Comparison of ENCODE assay signal across 13 cellular contexts in the genomic region with DNA sequence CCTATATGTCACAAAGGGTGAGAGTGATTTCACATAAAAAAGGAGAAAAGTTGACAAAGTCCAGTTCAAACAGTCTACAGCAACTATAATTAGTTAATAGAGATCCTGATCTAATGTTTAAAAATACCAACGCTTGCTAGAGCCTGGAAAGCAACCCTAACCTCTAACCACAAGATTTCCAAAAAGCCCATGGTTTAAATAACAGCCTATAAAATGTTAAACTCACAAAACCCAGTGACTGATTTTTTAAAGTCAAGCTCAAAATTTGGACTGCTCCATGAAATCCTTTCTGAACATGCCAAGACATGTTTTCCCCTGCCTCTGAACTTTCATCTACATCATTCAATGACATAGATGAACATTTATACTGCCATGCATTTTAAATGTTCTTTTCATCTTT.
A peak's percentile ranks its signal among the peaks of the same experiment; 100 is the strongest.
DNase-seq lines count a peak whose midpoint lies in the region; ATAC-seq, FAIRE-seq and TF ChIP-seq lines count a peak whose summit lies in the region.
"Had no signal": no experiment of that assay in that cellular context is flagged by ENCODE, and none has a peak within 500 bp of the region (broad histone marks: within the 10 kb centered on the region; RNA-seq: fewer than 3 reads in every experiment).

No MANE protein-coding gene starts in this region.

- no peaks in the 10 kb centered on the region for H3K79me2 ChIP-seq in astrocyte (ENCODE audit: insufficient read depth, low read length)

- no peaks in the 10 kb centered on the region for H3K9me3 Mint-ChIP-seq in astrocyte (ENCODE audit: unreplicated experiment)
- no peaks in the 10 kb centered on the region for H3K9me3 Mint-ChIP-seq in stimulated activated effector memory CD8-positive, alpha-beta T cell treated with anti-CD3 and anti-CD28 coated beads, Interleukin-12 subunit alpha, Interleukin-12 subunit beta, amount 100 ng/mL, for 72 hours
- H3K9me3 Mint-ChIP-seq: activated B cell treated with CpG ODN at 0.5 μM for 24 hours; stimulated activated naive CD8-positive, alpha-beta T cell treated with anti-CD3 and anti-CD28 coated beads, Interleukin-15, Interleukin-2, amounts not matched to agents 100 ng/mL and 50 ng/mL, for 24 hours had no signal

- no peak for ATAC-seq in stimulated activated effector memory CD8-positive, alpha-beta T cell treated with anti-CD3 and anti-CD28 coated beads, Interleukin-12 subunit alpha, Interleukin-12 subunit beta, amount 100 ng/mL, for 72 hours

- H3K27me3 Mint-ChIP-seq in astrocyte (ENCODE audit: low read depth, unreplicated experiment) = no peaks in the 10 kb centered on the region
- H3K27me3 Mint-ChIP-seq: activated B cell treated with CpG ODN at 0.5 μM for 24 hours; stimulated activated naive CD8-positive, alpha-beta T cell treated with anti-CD3 and anti-CD28 coated beads, Interleukin-15, Interleukin-2, amounts not matched to agents 100 ng/mL and 50 ng/mL, for 24 hours had no signal

- peak; percentile 80 for FAIRE-seq in astrocyte (lab: Jason Lieb, UNC)
- no peak for FAIRE-seq in small intestine (lab: Jason Lieb, UNC)

- H3K9me3 ChIP-seq in astrocyte (ENCODE audit: insufficient read depth, low read depth, low read length) (no peaks in the 10 kb centered on the region), small intestine (ENCODE audit: control insufficient read depth, low read depth) (no peaks in the 10 kb centered on the region)
- H3K9me3 ChIP-seq: body of pancreas had no signal

- H3K36me3 ChIP-seq in astrocyte (ENCODE audit: insufficient read depth, low read length) (peaks cover 15% of the 10 kb centered on the region), small intestine (ENCODE audit: control insufficient read depth in 2 of 2, insufficient read depth in 2 of 2, low read length in 2 of 2) (peaks cover 0 to 2% of the 10 kb centered on the region in 2 donors)

- H3K27ac Mint-ChIP-seq in astrocyte (ENCODE audit: unreplicated experiment) = peak overlapping the region; percentile 93
- H3K27ac Mint-ChIP-seq in stimulated activated effector memory CD8-positive, alpha-beta T cell treated with anti-CD3 and anti-CD28 coated beads, Interleukin-12 subunit alpha, Interleukin-12 subunit beta, amount 100 ng/mL, for 72 hours = peak overlapping the region; percentile 26
- H3K27ac Mint-ChIP-seq: activated B cell treated with CpG ODN at 0.5 μM for 24 hours; stimulated activated naive CD8-positive, alpha-beta T cell treated with anti-CD3 and anti-CD28 coated beads, Interleukin-15, Interleukin-2, amounts not matched to agents 100 ng/mL and 50 ng/mL, for 24 hours had no signal

- no peak overlapping the region for H2AFZ ChIP-seq in astrocyte (ENCODE audit: low read depth, low read length)

- H3K27me3 ChIP-seq in astrocyte (ENCODE audit: insufficient read depth, low read length) (no peaks in the 10 kb centered on the region), small intestine (ENCODE audit: control insufficient read depth in 2 of 2, insufficient read depth in 2 of 2, low read length in 2 of 2) (no peaks in the 10 kb centered on the region)
- H3K27me3 ChIP-seq: body of pancreas had no signal

- WGBS in small intestine, 3 donors = 72 to 83% (median 81%) methylated on average over 1 of the region's 1 CpG

- peaks cover 5% of the 10 kb centered on the region for H3K36me3 Mint-ChIP-seq in astrocyte (ENCODE audit: low read depth, unreplicated experiment)
- H3K36me3 Mint-ChIP-seq in stimulated activated effector memory CD8-positive, alpha-beta T cell treated with anti-CD3 and anti-CD28 coated beads, Interleukin-12 subunit alpha, Interleukin-12 subunit beta, amount 100 ng/mL, for 72 hours = peaks cover 29% of the 10 kb centered on the region

- H3K4me3 ChIP-seq in astrocyte (ENCODE audit: insufficient read depth, low read depth, low read length) (no peak overlapping the region), fibroblast of mammary gland (ENCODE audit: control insufficient read depth, low read depth, low read length) (no peak overlapping the region), small intestine (ENCODE audit: low read depth in 1 of 2, low read length in 2 of 2) (no peak overlapping the region)
- H3K4me3 ChIP-seq: body of pancreas, skin epidermis had no signal

- H3K9ac ChIP-seq in astrocyte (ENCODE audit: low read length) = no peak overlapping the region

- H3K27ac ChIP-seq in astrocyte (ENCODE audit: low read depth, low read length) = peak overlapping the region; percentile 43
- no peak overlapping the region for H3K27ac ChIP-seq in small intestine (ENCODE audit: low read depth in 1 of 2, low read length in 1 of 2)
- H3K27ac ChIP-seq: body of pancreas had no signal

- no peak overlapping the region for H3K4me3 Mint-ChIP-seq in astrocyte (ENCODE audit: unreplicated experiment)
- no peak overlapping the region for H3K4me3 Mint-ChIP-seq in stimulated activated effector memory CD8-positive, alpha-beta T cell treated with anti-CD3 and anti-CD28 coated beads, Interleukin-12 subunit alpha, Interleukin-12 subunit beta, amount 100 ng/mL, for 72 hours
- H3K4me3 Mint-ChIP-seq: activated B cell treated with CpG ODN at 0.5 μM for 24 hours; stimulated activated naive CD8-positive, alpha-beta T cell treated with anti-CD3 and anti-CD28 coated beads, Interleukin-15, Interleukin-2, amounts not matched to agents 100 ng/mL and 50 ng/mL, for 24 hours had no signal

- DNase-seq in GM04504 (ENCODE audit: low read depth) (peak; percentile 37), astrocyte (ENCODE audit: low read depth) (peak; percentile 73), fibroblast of mammary gland (ENCODE audit: low read depth) (peak; percentile 19), small intestine (no peak), HCEC 1CT (no peak), NCI-H1092 treated with DMSO at 0.1 percent for 48 hours (lab: John Stamatoyannopoulos, UW) (no peak)
- DNase-seq in stimulated activated effector memory CD8-positive, alpha-beta T cell treated with anti-CD3 and anti-CD28 coated beads, Interleukin-12 subunit alpha, Interleukin-12 subunit beta, amount 100 ng/mL, for 72 hours (ENCODE audit: low spot score in 2 of 2) = no peak
- DNase-seq: activated B cell treated with CpG ODN at 0.5 μM for 24 hours, activated gamma-delta T cell, occipital lobe had no signal

- H4K20me1 ChIP-seq in astrocyte (ENCODE audit: insufficient read depth, low read length) = no peaks in the 10 kb centered on the region

- H3K4me2 ChIP-seq in astrocyte (ENCODE audit: low read length) = no peak overlapping the region

- no peak for TF ChIP-seq CTCF in astrocyte (IDR thresholded peaks at IDR 0.05; ENCODE audit: insufficient read depth, low read depth, low read length)
- TF ChIP-seq CTCF in fibroblast of mammary gland (conservative IDR thresholded peaks at IDR 0.05; ENCODE audit: control insufficient read depth, insufficient read depth, low read depth, low read length) = no peak

- peaks cover 24% of the 10 kb centered on the region for H3K4me1 Mint-ChIP-seq in astrocyte (ENCODE audit: low read depth, unreplicated experiment)
- no peaks in the 10 kb centered on the region for H3K4me1 Mint-ChIP-seq in stimulated activated effector memory CD8-positive, alpha-beta T cell treated with anti-CD3 and anti-CD28 coated beads, Interleukin-12 subunit alpha, Interleukin-12 subunit beta, amount 100 ng/mL, for 72 hours
- H3K4me1 Mint-ChIP-seq: activated B cell treated with CpG ODN at 0.5 μM for 24 hours had no signal

- H3K4me1 ChIP-seq in astrocyte (ENCODE audit: insufficient read depth, low read length) (peaks cover 3% of the 10 kb centered on the region), small intestine (ENCODE audit: control insufficient read depth in 2 of 2, insufficient read depth in 1 of 2, low read depth in 1 of 2, low read length in 1 of 2) (no peaks in the 10 kb centered on the region)

Comparison
In these comparisons a context has a peak if more than half of its experiments do, and no peak if none do; other contexts are left out.
1. DNase-seq: peak in GM04504 (single experiment), astrocyte (single experiment) and fibroblast of mammary gland (single experiment); none in stimulated activated effector memory CD8-positive, alpha-beta T cell treated with anti-CD3 and anti-CD28 coated beads, Interleukin-12 subunit alpha, Interleukin-12 subunit beta, amount 100 ng/mL, for 72 hours (0 of 2), small intestine (single experiment), HCEC 1CT (single experiment) and NCI-H1092 treated with DMSO at 0.1 percent for 48 hours (single experiment).